ENCODE assay signal across 9 cellular contexts in genomic region chr16:77600555-77600954, GRCh38.
"Had no signal": no experiment of that assay in that cellular context is flagged by ENCODE, and none has a peak within 500 bp of the region (broad histone marks: within the 10 kb centered on the region; RNA-seq: fewer than 3 reads in every experiment).

No MANE protein-coding gene starts in this region.

- H3K27ac ChIP-seq: VCaP, WERI-Rb-1 had no signal

- ATAC-seq: activated CD4-positive, alpha-beta T cell treated with anti-CD3 and anti-CD28 coated beads for 36 hours; activated CD4-positive, CD25-positive, alpha-beta regulatory T cell treated with anti-CD3 and anti-CD28 coated beads, Interleukin-2, amount 50 U/mL, for 24 hours; activated CD8-positive, alpha-beta memory T cell treated with anti-CD3 and anti-CD28 coated beads, Interleukin-2, amount 10 ng/mL, durations not matched to agents 7 days and 5 days; activated CD8-positive, alpha-beta T cell treated with anti-CD3 and anti-CD28 coated beads for 36 hours; activated CD8-positive, alpha-beta T cell treated with anti-CD3 and anti-CD28 coated beads, Interleukin-2, amount 10 ng/mL, durations not matched to agents 7 days and 5 days; T-helper 17 cell; WTC11 had no signal

- H3K36me3 ChIP-seq: WERI-Rb-1 had no signal
